ENCODE assay signal across 10 cellular contexts in genomic region chr11:128294685-128295079, GRCh38.
DNase-seq lines count a peak whose midpoint lies in the region; ATAC-seq and TF ChIP-seq lines count a peak whose summit lies in the region.
"Had no signal": no experiment of that assay in that cellular context is flagged by ENCODE, and none has a peak within 500 bp of the region (broad histone marks: within the 10 kb centered on the region; RNA-seq: fewer than 3 reads in every experiment).

No MANE protein-coding gene starts in this region.

- peak overlapping the region; percentile 70 to 100 (median 89) for H3K27ac Mint-ChIP-seq in CD4-positive, alpha-beta memory T cell

- POLR2A ChIA-PET in CD4-positive, alpha-beta memory T cell (lab: Charles Lee; ENCODE audit: partially characterized antibody) = interaction anchor here (0.9 to 21.5 kb wide), 7 partner anchors 8 to 337 kb away, joined by 3 to 888 read pairs (median 14); no protein-coding TSS in a partner anchor
- POLR2A ChIA-PET in PC-3 (lab: Charles Lee; ENCODE audit: unreplicated experiment) = interaction anchor here (0.6 kb wide), 1 partner anchor 12 kb away, joined by 4 read pairs; no protein-coding TSS in a partner anchor

- CTCF ChIA-PET in CD4-positive, alpha-beta memory T cell (lab: Charles Lee; ENCODE audit: partially characterized antibody) = interaction anchor here (1.0 to 7.2 kb wide), 3 partner anchors 8 to 329 kb away, joined by 3 to 75 read pairs (median 3); no protein-coding TSS in a partner anchor
- CTCF ChIA-PET in PC-3 (lab: Charles Lee) = no interaction called here

- no peak for DNase-seq in CD4-positive, alpha-beta memory T cell
- DNase-seq in PC-3 (peak; percentile 45), coronary artery (ENCODE audit: low spot score) (no peak), non-pigmented ciliary epithelial cell (ENCODE audit: low read depth) (peak; percentile 28), COR-L47 (lab: John Stamatoyannopoulos, UW) (no peak), SKM-1 (lab: John Stamatoyannopoulos, UW; ENCODE audit: unreplicated experiment) (no peak)
- DNase-seq: stimulated activated CD4-positive, alpha-beta T cell treated with anti-CD3 and anti-CD28 coated beads, Interleukin-1b, Interleukin-23, amount 100 ng/mL, for 48 hours; stimulated activated naive CD4-positive, alpha-beta T cell had no signal

- no peaks in the 10 kb centered on the region for H3K79me2 ChIP-seq in PC-3 (ENCODE audit: low read length)

- H3K27me3 ChIP-seq in CD4-positive, alpha-beta memory T cell (ENCODE audit: insufficient read depth, low read length) = no peaks in the 10 kb centered on the region
- no peaks in the 10 kb centered on the region for H3K27me3 ChIP-seq in PC-3 (ENCODE audit: low read length)

- intact Hi-C loops in CD4-positive, alpha-beta memory T cell (cut with micrococcal nuclease) = loop anchor here (5.0 kb wide), 1 partner anchor 73 kb away; no protein-coding TSS in a partner anchor
- intact Hi-C loops in PC-3 (cut with micrococcal nuclease) = loop anchor here (5.0 kb wide), 1 partner anchor 538 kb away; no protein-coding TSS in a partner anchor

- peaks cover 0 to 11% (median 5%) of the 10 kb centered on the region in 8 donors for H3K9me3 Mint-ChIP-seq in CD4-positive, alpha-beta memory T cell

- peak overlapping the region in 5 of 8 donors; percentile 4 to 64 (median 48) for H3K4me3 Mint-ChIP-seq in CD4-positive, alpha-beta memory T cell

- H3K4me3 ChIP-seq in CD4-positive, alpha-beta memory T cell (ENCODE audit: low read length in 2 of 2) = no peak overlapping the region
- H3K4me3 ChIP-seq in PC-3 (ENCODE audit: low read length) (no peak overlapping the region), coronary artery (peak overlapping the region; percentile 19)
- H3K4me3 ChIP-seq: prostate gland had no signal

- ATAC-seq in PC-3 (peak; percentile 8), HG03521 (IDR thresholded peaks at IDR 0.05; ENCODE audit: unreplicated experiment) (no peak)

- H3K36me3 ChIP-seq in CD4-positive, alpha-beta memory T cell (ENCODE audit: insufficient read depth, low read length) = no peaks in the 10 kb centered on the region
- H3K36me3 ChIP-seq in PC-3 (ENCODE audit: low read depth, low read length) = no peaks in the 10 kb centered on the region
- H3K36me3 ChIP-seq: prostate gland had no signal

- H2AFZ ChIP-seq in PC-3 (ENCODE audit: low read length) = no peak overlapping the region

- H3K9ac ChIP-seq in PC-3 (ENCODE audit: low read length) = no peak overlapping the region

- no peak overlapping the region for H3K4me2 ChIP-seq in PC-3 (ENCODE audit: low read length)

- no peaks in the 10 kb centered on the region for H3F3A ChIP-seq in PC-3 (ENCODE audit: low read length, unreplicated experiment)

- TF ChIP-seq CTCF in PC-3 (conservative IDR thresholded peaks at IDR 0.05; ENCODE audit: low read depth, low read length) (no peak), coronary artery (IDR thresholded peaks at IDR 0.05) (no peak)

- H3K36me3 Mint-ChIP-seq in CD4-positive, alpha-beta memory T cell = peaks cover 21 to 29% of the 10 kb centered on the region in 2 donors

- peaks cover 100% of the 10 kb centered on the region for H3K4me1 ChIP-seq in CD4-positive, alpha-beta memory T cell (ENCODE audit: insufficient read depth, low read length)
- peaks cover 39% of the 10 kb centered on the region for H3K4me1 ChIP-seq in PC-3 (ENCODE audit: insufficient read depth, low read length)
- H3K4me1 ChIP-seq: prostate gland had no signal

- H3K4me1 Mint-ChIP-seq in CD4-positive, alpha-beta memory T cell = peaks cover 75 to 98% (median 89%) of the 10 kb centered on the region in 4 donors

- no peaks in the 10 kb centered on the region for H3K27me3 Mint-ChIP-seq in CD4-positive, alpha-beta memory T cell

- H4K20me1 ChIP-seq in PC-3 (ENCODE audit: low read length) = no peaks in the 10 kb centered on the region

- no peak overlapping the region for H3K27ac ChIP-seq in CD4-positive, alpha-beta memory T cell (ENCODE audit: low read depth, low read length)
- no peak overlapping the region for H3K27ac ChIP-seq in PC-3 (ENCODE audit: low read length)
- H3K27ac ChIP-seq in coronary artery = peak overlapping the region; percentile 16 to 74
- H3K27ac ChIP-seq: prostate gland had no signal

- no TSS peak for BruUV-seq in PC-3 (replicated peaks; lab: Mats Ljungman, UMichigan)

- no peaks in the 10 kb centered on the region for H3K9me2 ChIP-seq in PC-3 (replicated peaks; ENCODE audit: low read length)

- no peaks in the 10 kb centered on the region for H3K9me3 ChIP-seq in CD4-positive, alpha-beta memory T cell (ENCODE audit: control insufficient read depth in 1 of 2, low read length in 2 of 2)
- no peaks in the 10 kb centered on the region for H3K9me3 ChIP-seq in PC-3 (ENCODE audit: low read length)
- H3K9me3 ChIP-seq: prostate gland had no signal

Comparison
In these comparisons a context has a peak if more than half of its experiments do, and no peak if none do; other contexts are left out.
1. DNase-seq: peak in PC-3 (single experiment) and non-pigmented ciliary epithelial cell (single experiment); none in CD4-positive, alpha-beta memory T cell (0 of 5), coronary artery (single experiment), COR-L47 (single experiment) and SKM-1 (single experiment).
2. H3K27ac ChIP-seq: peak in coronary artery (2 of 2); none in CD4-positive, alpha-beta memory T cell (single experiment) and PC-3 (single experiment).